38 cellular contexts compared by ENCODE assay signal in the genomic region with DNA sequence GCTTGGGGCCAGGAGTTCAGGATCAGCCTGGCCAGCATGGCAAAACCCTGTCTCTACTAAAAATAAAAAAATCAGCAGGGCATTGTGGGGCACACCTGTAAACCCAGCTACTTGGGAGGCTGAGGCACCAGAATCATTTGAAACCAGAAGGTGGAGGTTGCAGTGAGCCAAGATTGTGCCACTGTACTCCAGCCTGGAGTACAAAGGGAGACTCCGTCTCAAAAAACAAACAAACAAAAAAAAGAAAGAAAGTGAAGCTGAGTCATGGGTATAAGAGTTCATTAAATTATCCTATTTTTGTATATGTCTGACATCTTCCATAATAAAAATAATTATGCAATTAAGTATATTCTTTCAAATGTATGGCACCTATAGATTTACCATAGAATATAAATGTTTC.
"Had no signal": no experiment of that assay in that cellular context is flagged by ENCODE, and none has a peak within 500 bp of the region (broad histone marks: within the 10 kb centered on the region; RNA-seq: fewer than 3 reads in every experiment).

No MANE protein-coding gene starts in this region.

- H3K4me1 Mint-ChIP-seq: activated CD4-positive, alpha-beta T cell treated with anti-CD3 and anti-CD28 coated beads for 36 hours; activated CD4-positive, alpha-beta T cell treated with anti-CD3 and anti-CD28 coated beads, Interleukin-2, amount 10 ng/mL, durations not matched to agents 24 days and 14 days; activated naive CD8-positive, alpha-beta T cell treated with anti-CD3 and anti-CD28 coated beads for 36 hours; activated T-helper 17 cell treated with anti-CD3 and anti-CD28 coated beads, Interleukin-2, amount 50 U/mL, for 72 hours; WTC11 had no signal

- H3K27me3 Mint-ChIP-seq: activated CD4-positive, alpha-beta memory T cell treated with anti-CD3 and anti-CD28 coated beads for 36 hours; activated CD4-positive, alpha-beta T cell treated with anti-CD3 and anti-CD28 coated beads for 36 hours; activated CD4-positive, alpha-beta T cell treated with anti-CD3 and anti-CD28 coated beads, Interleukin-2, amount 10 ng/mL, durations not matched to agents 24 days and 14 days; activated CD8-positive, alpha-beta T cell treated with anti-CD3 and anti-CD28 coated beads for 36 hours; activated naive CD8-positive, alpha-beta T cell treated with anti-CD3 and anti-CD28 coated beads for 36 hours; activated T-helper 17 cell treated with anti-CD3 and anti-CD28 coated beads, Interleukin-2, amount 50 U/mL, for 72 hours; T-cell had no signal

- H3K4me1 ChIP-seq: adrenal gland, body of pancreas, breast epithelium had no signal

- H3K4me3 Mint-ChIP-seq: activated CD4-positive, alpha-beta memory T cell treated with anti-CD3 and anti-CD28 coated beads for 36 hours; activated CD4-positive, alpha-beta T cell treated with anti-CD3 and anti-CD28 coated beads for 36 hours; activated CD4-positive, alpha-beta T cell treated with anti-CD3 and anti-CD28 coated beads, Interleukin-2, amount 10 ng/mL, durations not matched to agents 24 days and 14 days; activated CD8-positive, alpha-beta T cell treated with anti-CD3 and anti-CD28 coated beads for 36 hours; activated naive CD4-positive, alpha-beta T cell treated with anti-CD3 and anti-CD28 coated beads for 36 hours; activated naive CD8-positive, alpha-beta T cell treated with anti-CD3 and anti-CD28 coated beads for 36 hours; activated T-cell treated with anti-CD3 and anti-CD28 coated beads, Interleukin-2, amount 50 U/mL, for 4 hours; activated T-cell treated with anti-CD3 and anti-CD28 coated beads, Interleukin-2, amount 50 U/mL, for 72 hours; activated T-helper 1 cell treated with anti-CD3 and anti-CD28 coated beads, Interleukin-12 subunit alpha, Interleukin-12 subunit beta, Interleukin-2, Interleukin-4 antibody, amounts not matched to agents 30 ng/mL and 10 ng/mL and 1 ng/mL, durations not matched to agents 14 hours and 24 hours and 36 hours; activated T-helper 17 cell treated with anti-CD3 and anti-CD28 coated beads, Interleukin-2, amount 50 U/mL, for 72 hours; T-cell; T-helper 2 cell treated with Interferon-gamma antibody and Interleukin-4, amounts not matched to agents 5 μg/mL and 100 μg/mL, for 36 hours; WTC11 had no signal

- H3K4me3 ChIP-seq: adrenal gland, body of pancreas, breast epithelium had no signal

- H3K27ac Mint-ChIP-seq: activated CD4-positive, alpha-beta memory T cell treated with anti-CD3 and anti-CD28 coated beads for 36 hours; activated CD4-positive, alpha-beta T cell treated with anti-CD3 and anti-CD28 coated beads for 36 hours; activated CD4-positive, alpha-beta T cell treated with anti-CD3 and anti-CD28 coated beads, Interleukin-2, amount 10 ng/mL, durations not matched to agents 24 days and 14 days; activated CD8-positive, alpha-beta T cell treated with anti-CD3 and anti-CD28 coated beads for 36 hours; activated naive CD4-positive, alpha-beta T cell treated with anti-CD3 and anti-CD28 coated beads for 36 hours; activated naive CD4-positive, alpha-beta T cell treated with anti-CD3 and anti-CD28 coated beads, Interleukin-2, amount 50 U/mL, for 72 hours; activated naive CD8-positive, alpha-beta T cell treated with anti-CD3 and anti-CD28 coated beads for 36 hours; activated T-cell treated with anti-CD3 and anti-CD28 coated beads, Interleukin-2, amount 50 U/mL, for 72 hours; activated T-helper 1 cell treated with anti-CD3 and anti-CD28 coated beads, Interleukin-12 subunit alpha, Interleukin-12 subunit beta, Interleukin-2, Interleukin-4 antibody, amounts not matched to agents 30 ng/mL and 10 ng/mL and 1 ng/mL, durations not matched to agents 14 hours and 24 hours and 36 hours; activated T-helper 17 cell treated with anti-CD3 and anti-CD28 coated beads, Interleukin-2, amount 50 U/mL, for 72 hours; T-cell; T-helper 2 cell treated with Interferon-gamma antibody and Interleukin-4, amounts not matched to agents 5 μg/mL and 100 μg/mL, for 36 hours; WTC11 had no signal

- ATAC-seq: activated CD4-positive, alpha-beta T cell treated with anti-CD3 and anti-CD28 coated beads for 36 hours; activated CD4-positive, CD25-positive, alpha-beta regulatory T cell treated with anti-CD3 and anti-CD28 coated beads, Interleukin-2, amount 50 U/mL, for 24 hours; activated CD8-positive, alpha-beta T cell treated with anti-CD3 and anti-CD28 coated beads for 36 hours; activated naive CD4-positive, alpha-beta T cell treated with anti-CD3 and anti-CD28 coated beads, Interleukin-2, amount 50 U/mL, for 72 hours; activated T-cell treated with anti-CD3 and anti-CD28 coated beads, Interleukin-2, amount 50 U/mL, for 4 hours; activated T-cell treated with anti-CD3 and anti-CD28 coated beads, Interleukin-2, amount 50 U/mL, for 72 hours; activated T-helper 17 cell treated with anti-CD3 and anti-CD28 coated beads, Interleukin-2, amount 50 U/mL, for 72 hours; body of pancreas; T-cell; WTC11 had no signal

- H3K9me3 ChIP-seq: adrenal gland, body of pancreas, breast epithelium had no signal

- FAIRE-seq: astrocyte, TTC549 had no signal

- DNase-seq: activated CD4-positive, alpha-beta memory T cell treated with anti-CD3 and anti-CD28 coated beads for 36 hours; activated CD4-positive, alpha-beta T cell treated with anti-CD3 and anti-CD28 coated beads for 1 hour; activated CD4-positive, alpha-beta T cell treated with anti-CD3 and anti-CD28 coated beads for 36 hours; activated CD4-positive, alpha-beta T cell treated with anti-CD3 and anti-CD28 coated beads, Interleukin-2, amount 10 ng/mL, durations not matched to agents 24 days and 14 days; activated CD4-positive, alpha-beta T cell treated with anti-CD3 and anti-CD28 coated beads, Interleukin-2, amount 50 U/mL, for 1 hour; activated CD4-positive, alpha-beta T cell treated with anti-CD3 and anti-CD28 coated beads, Interleukin-2, amount 50 U/mL, for 4 hours; activated CD4-positive, CD25-positive, alpha-beta regulatory T cell; activated CD8-positive, alpha-beta memory T cell treated with anti-CD3 and anti-CD28 coated beads, Interleukin-2, amount 50 U/mL, for 4 hours; activated CD8-positive, alpha-beta T cell treated with anti-CD3 and anti-CD28 coated beads for 36 hours; activated effector memory CD4-positive, alpha-beta T cell treated with anti-CD3 and anti-CD28 coated beads, Interleukin-2, amount 50 U/mL, for 16 hours; activated gamma-delta T cell treated with Interleukin-2 at 50 U/mL for 16 hours; activated naive CD4-positive, alpha-beta T cell; activated naive CD4-positive, alpha-beta T cell treated with anti-CD3 and anti-CD28 coated beads for 36 hours; activated naive CD4-positive, alpha-beta T cell treated with anti-CD3 and anti-CD28 coated beads, Interleukin-2, amount 50 U/mL, for 16 hours; activated naive CD8-positive, alpha-beta T cell treated with anti-CD3 and anti-CD28 coated beads for 36 hours; activated T-cell treated with anti-CD3 and anti-CD28 coated beads for 4 hours; activated T-cell treated with anti-CD3 and anti-CD28 coated beads, Interleukin-2, amount 50 U/mL, for 1 hour; activated T-cell treated with anti-CD3 and anti-CD28 coated beads, Interleukin-2, amount 50 U/mL, for 4 hours; activated T-cell treated with anti-CD3 and anti-CD28 coated beads, Interleukin-2, amount 50 U/mL, for 72 hours; adrenal gland; amniotic stem cell; aorta; body of pancreas; brain microvascular endothelial cell; central memory CD4-positive, alpha-beta T cell; T-cell; T-helper 2 cell; T-helper 9 cell; WERI-Rb-1 had no signal

- H3K27me3 ChIP-seq: adrenal gland, body of pancreas, brain microvascular endothelial cell, breast epithelium had no signal

- H3K27ac ChIP-seq: adrenal gland, body of pancreas, brain microvascular endothelial cell, breast epithelium, WERI-Rb-1 had no signal
